20 cellular contexts compared by ENCODE assay signal in genomic region chr4:52869656-52870055, GRCh38. TPM values are rescaled to one million over a fixed set of nuclear protein-coding genes. Genes with fewer than 3 reads are reported as not detected.
A peak's percentile ranks its signal among the peaks of the same experiment; 100 is the strongest.
DNase-seq lines count a peak whose midpoint lies in the region; ATAC-seq, FAIRE-seq and TF ChIP-seq lines count a peak whose summit lies in the region.
"Had no signal": no experiment of that assay in that cellular context is flagged by ENCODE, and none has a peak within 500 bp of the region (broad histone marks: within the 10 kb centered on the region; RNA-seq: fewer than 3 reads in every experiment).

No MANE protein-coding gene starts in this region.

- no peak overlapping the region for H3K23ac ChIP-seq in H1 (ENCODE audit: insufficient read length)

- H3K36me3 ChIP-seq in left ventricle myocardium inferior: no peaks in the 10 kb centered on the region
- H3K36me3 ChIP-seq in H1 (ENCODE audit: control insufficient read depth in 2 of 4, insufficient read depth in 4 of 4, low read length in 3 of 4): peaks cover 11 to 32% (median 21%) of the 10 kb centered on the region in 4 experiments
- H3K36me3 ChIP-seq in gastrocnemius medialis: no peaks in the 10 kb centered on the region
- H3K36me3 ChIP-seq: left lung, pancreas had no signal

- no peak overlapping the region for H2BK15ac ChIP-seq in H1 (ENCODE audit: low read length)

- H3K79me1 ChIP-seq in H1 (ENCODE audit: low read depth, low read length): peaks cover 4% of the 10 kb centered on the region; the same call in 1 of the 2 replicates

- 0 out of 2 replicates have a peak overlapping the region, but pooled peaks have one; percentile 85 for H2AK5ac ChIP-seq in H1 (ENCODE audit: low read depth, low read length)

- H3K4me2 ChIP-seq in H1 (ENCODE audit: insufficient read depth in 1 of 2, low read depth in 2 of 2, low read length in 2 of 2): no peak overlapping the region
- H3K4me2 ChIP-seq: BLaER1 treated with 17β-estradiol and CSF1 and Interleukin-3, amounts not matched to agents 10 nM and 100 nM had no signal

- H3K56ac ChIP-seq in H1 (replicated peaks; ENCODE audit: insufficient read length, low read depth, low read length): no peak overlapping the region

- DNase-seq in left ventricle myocardium inferior (no peak), Right ventricle myocardium superior (no peak), H1 (ENCODE audit: low read depth in 1 of 2, low spot score in 2 of 2) (no peak), gastrocnemius medialis (no peak), NCI-H446 (lab: John Stamatoyannopoulos, UW) (no peak)
- DNase-seq in stimulated activated CD8-positive, alpha-beta memory T cell treated with anti-CD3 and anti-CD28 coated beads, Interleukin-4, amount 100 ng/mL, for 48 hours: no peak
- DNase-seq: activated B cell treated with CpG ODN at 0.5 μM for 24 hours; activated CD4-positive, alpha-beta T cell treated with anti-CD3 and anti-CD28 coated beads, Interleukin-2, amount 50 U/mL, for 48 hours; activated CD8-positive, alpha-beta memory T cell treated with anti-CD3 and anti-CD28 coated beads, Interleukin-2, amount 50 U/mL, for 48 hours; activated naive CD8-positive, alpha-beta T cell treated with anti-CD3 and anti-CD28 coated beads for 36 hours; HCEC 1CT; immature natural killer cell; MV-4-11; NCI-H748 treated with DMSO at 0.1 percent for 48 hours; pancreas; SW 1271 had no signal

- no peak overlapping the region for H3K9ac ChIP-seq in H1 (replicated peaks in 1 of 4; ENCODE audit: extremely low read depth in 1 of 4, low read depth in 3 of 4, low read length in 3 of 4)
- H3K9ac ChIP-seq: BLaER1 treated with 17β-estradiol and CSF1 and Interleukin-3, amounts not matched to agents 10 nM and 100 nM had no signal

- in situ Hi-C loops in gastrocnemius medialis (cut with MboI; ENCODE audit: low sequenced_read_pairs in 4 of 4): loop anchor here in 1 of 4 donors (25.0 kb wide), 1 partner anchor 518 kb away; the partner anchor contains the start of gene FIP1L1

- intact Hi-C loops in left ventricle myocardium inferior (cut with micrococcal nuclease): loop anchor here (10.0 kb wide), 1 partner anchor 145 kb away; no protein-coding TSS in a partner anchor
- intact Hi-C loops in Right ventricle myocardium superior (cut with DNase I): loop anchor here (10.0 kb wide), 1 partner anchor 85 kb away; no protein-coding TSS in a partner anchor
- intact Hi-C loops in gastrocnemius medialis (cut with DNase I; ENCODE audit: low total_unique reads): no loop called here

- no peak overlapping the region for H2AFZ ChIP-seq in H1 (ENCODE audit: low read length)

- ATAC-seq in Right ventricle myocardium superior (ENCODE audit: poor library complexity) (no peak), gastrocnemius medialis (no peak), HG03045 (IDR thresholded peaks at IDR 0.05; ENCODE audit: unreplicated experiment) (no peak)

- H3K23me2 ChIP-seq in H1 (ENCODE audit: low read depth, low read length): no peaks in the 10 kb centered on the region

- no peak overlapping the region for H3K14ac ChIP-seq in H1 (ENCODE audit: insufficient read length)

- POLR2A ChIA-PET in H1 (lab: Charles Lee; ENCODE audit: partially characterized antibody): interaction anchor here (0.6 to 2.5 kb wide), 9 partner anchors 13 to 177 kb away, joined by 3 to 14 read pairs (median 4); no protein-coding TSS in a partner anchor

- 0 out of 2 replicates have a peak overlapping the region, but pooled peaks have one; percentile 41 for H3K18ac ChIP-seq in H1 (ENCODE audit: extremely low read depth, low read length)

- H4K5ac ChIP-seq in H1 (ENCODE audit: insufficient read length, low read depth, low read length): no peak overlapping the region

- no peak overlapping the region for H2BK20ac ChIP-seq in H1 (ENCODE audit: low read length)

- H3K4me3 ChIP-seq in left ventricle myocardium inferior (peak overlapping the region; percentile 7), H1 (ENCODE audit: extremely low read depth in 1 of 4, insufficient read depth in 2 of 4, low read depth in 3 of 4, low read length in 4 of 4) (no peak overlapping the region), gastrocnemius medialis (peak overlapping the region in 3 of 4 donors; percentile 17 to 23 (median 21))
- H3K4me3 ChIP-seq: BLaER1 treated with 17β-estradiol and CSF1 and Interleukin-3, amounts not matched to agents 10 nM and 100 nM; left lung; pancreas had no signal

- no peak overlapping the region for H4K8ac ChIP-seq in H1 (ENCODE audit: extremely low read depth, insufficient read depth, low read length)

- 100% methylated on average over 1 of the region's 1 CpG; no CpG with 5 or more reads in 1 of the 2 experiments for WGBS in H1 (ENCODE audit: extremely low coverage in 1 of 2, insufficient coverage in 1 of 2, insufficient read length in 1 of 2, insufficient replicate concordance in 2 of 2, low coverage in 1 of 2, low lambda C conversion rate in 2 of 2, missing lambda C conversion rate in 1 of 2), 2 experiments

- FAIRE-seq in H1 (lab: Jason Lieb, UNC): no peak
- FAIRE-seq: GM12891, pancreas had no signal

- TF ChIP-seq CTCF in left ventricle myocardium inferior (IDR thresholded peaks at IDR 0.05; ENCODE audit: borderline replicate concordance) (no peak), H1 (IDR thresholded peaks at IDR 0.05; ENCODE audit: control extremely low read depth in 1 of 3, insufficient read depth in 1 of 3, low read depth in 1 of 3, low read length in 3 of 3) (no peak), gastrocnemius medialis (IDR thresholded peaks at IDR 0.05 in 4 of 5, conservative IDR thresholded peaks at IDR 0.05 in 1 of 5) (no peak)

- H2BK12ac ChIP-seq in H1 (ENCODE audit: low read depth, low read length): no peak overlapping the region

- no peak overlapping the region for H2BK5ac ChIP-seq in H1 (ENCODE audit: low read depth, low read length)

- H3K27ac ChIP-seq in left ventricle myocardium inferior (replicated peaks) (peak overlapping the region; percentile 65), H1 (ENCODE audit: low read depth, low read length) (no peak overlapping the region), gastrocnemius medialis (peak overlapping the region in 2 of 4 donors; percentile 42 to 44)
- H3K27ac ChIP-seq: BLaER1 treated with 17β-estradiol and CSF1 and Interleukin-3, amounts not matched to agents 10 nM and 100 nM; left lung; pancreas had no signal

- H3K4ac ChIP-seq in H1 (replicated peaks; ENCODE audit: insufficient read length, low read depth, low read length): no peak overlapping the region

- no peak for TF ChIP-seq RAD21 in H1 (IDR thresholded peaks at IDR 0.05 in 1 of 2, conservative IDR thresholded peaks at IDR 0.05 in 1 of 2; ENCODE audit: low read depth in 2 of 2, low read length in 2 of 2)

- no peak for TF ChIP-seq EP300 in H1 (IDR thresholded peaks at IDR 0.05; ENCODE audit: borderline replicate concordance in 1 of 2, low read depth in 2 of 2, low read length in 2 of 2)

- CTCF ChIA-PET in H1 (lab: Charles Lee; ENCODE audit: partially characterized antibody): interaction anchor here (0.8 to 1.1 kb wide), 3 partner anchors 8 to 324 kb away, joined by 3 to 4 read pairs (median 3); no protein-coding TSS in a partner anchor

- H2BK120ac ChIP-seq in H1 (replicated peaks; ENCODE audit: low read depth, low read length): no peak overlapping the region

- H3K79me2 ChIP-seq in H1 (ENCODE audit: control insufficient read depth in 1 of 2, insufficient read depth in 2 of 2, low read length in 2 of 2): peaks cover 0 to 7% of the 10 kb centered on the region in 2 experiments; a peak in 2 of 4 replicates

- peaks cover 10 to 13% of the 10 kb centered on the region in 2 experiments for H4K20me1 ChIP-seq in H1 (replicated peaks in 1 of 2; ENCODE audit: control insufficient read depth in 1 of 2, insufficient read depth in 2 of 2, low read length in 2 of 2)
- H4K20me1 ChIP-seq: BLaER1 treated with 17β-estradiol and CSF1 and Interleukin-3, amounts not matched to agents 10 nM and 100 nM had no signal

- TF ChIP-seq POLR2A in H1 (IDR thresholded peaks at IDR 0.05; ENCODE audit: control extremely low read depth in 1 of 2, low read depth in 2 of 2, low read length in 2 of 2) (no peak), gastrocnemius medialis (IDR thresholded peaks at IDR 0.05) (no peak)

- no peak overlapping the region for H4K91ac ChIP-seq in H1 (replicated peaks; ENCODE audit: insufficient read length, low read length)

- no peaks in the 10 kb centered on the region for H3K9me3 ChIP-seq in left ventricle myocardium inferior (replicated peaks)
- H3K9me3 ChIP-seq in H1 (ENCODE audit: insufficient read depth in 2 of 2, low read depth in 1 of 2, low read length in 1 of 2): no peaks in the 10 kb centered on the region
- no peaks in the 10 kb centered on the region for H3K9me3 ChIP-seq in gastrocnemius medialis
- H3K9me3 ChIP-seq: BLaER1 treated with 17β-estradiol and CSF1 and Interleukin-3, amounts not matched to agents 10 nM and 100 nM; left lung; pancreas had no signal

- H3K27me3 ChIP-seq in left ventricle myocardium inferior (ENCODE audit: low read depth) (no peaks in the 10 kb centered on the region), H1 (replicated peaks in 1 of 4; ENCODE audit: control insufficient read depth in 3 of 4, extremely low read depth in 1 of 4, insufficient read depth in 3 of 4, low read length in 3 of 4) (no peaks in the 10 kb centered on the region; a peak in 2 of 7 replicates), gastrocnemius medialis (no peaks in the 10 kb centered on the region)
- H3K27me3 ChIP-seq: BLaER1 treated with 17β-estradiol and CSF1 and Interleukin-3, amounts not matched to agents 10 nM and 100 nM; left lung; pancreas had no signal

- H3K4me1 ChIP-seq in left ventricle myocardium inferior (peaks cover 80% of the 10 kb centered on the region), H1 (replicated peaks in 1 of 4; ENCODE audit: control insufficient read depth in 3 of 4, insufficient read depth in 4 of 4, low read length in 3 of 4) (peaks cover 8 to 24% (median 19%) of the 10 kb centered on the region in 4 experiments), gastrocnemius medialis (peaks cover 20 to 26% of the 10 kb centered on the region in 2 donors)
- H3K4me1 ChIP-seq: BLaER1 treated with 17β-estradiol and CSF1 and Interleukin-3, amounts not matched to agents 10 nM and 100 nM; pancreas had no signal

TF ChIP-seq in H1, 55 proteins besides CTCF, POLR2A, EP300 and RAD21 (continues in another document):
- TF ChIP-seq POLR2AphosphoS5 (IDR thresholded peaks at IDR 0.05; ENCODE audit: low read depth, low read length): no peak
- TF ChIP-seq JUND (IDR thresholded peaks at IDR 0.05; ENCODE audit: low read length): no peak

RNA-seq across cellular contexts. Expression of gene RASL11B, which starts 7.5 kb away (rescaled TPM):
- total RNA-seq in left ventricle myocardium inferior (8.7 TPM), Right ventricle myocardium superior (5.4 TPM), gastrocnemius medialis (under 1 TPM in 1 of 4 donors, not detected in 3; 0.18 TPM)
- total RNA-seq in H1 (2021; fragmentation: NEBNext Ultra II Directional; extraction: Animal tissue kit (Norgen Biotek cat#: 25700)): 71.4 and 75.5 TPM in 2 replicates
- 43.4 and 49.8 TPM in 2 replicates for polyA plus RNA-seq in H1 (2011; rRNA removed)
- polyA plus RNA-seq in H1 (2011; cell fraction: cytosol; rRNA removed): 56.0 TPM
- polyA plus RNA-seq in H1 (2011; cell fraction: nucleus; rRNA removed): 36.6 TPM
- 38.7 to 54.6 TPM (median 48.5 TPM) in 4 replicates for polyA plus RNA-seq in H1 (2012, experiment 1 of 2)
- 63.2 TPM for polyA plus RNA-seq in H1 (2012, experiment 2 of 2)
- 69.8 TPM for polyA plus RNA-seq in H1 (2013, experiment 1 of 2)
- polyA plus RNA-seq in H1 (2013, experiment 2 of 2): 72.4 TPM
- polyA minus RNA-seq in H1 (2011; rRNA and poly(A)+ RNA removed): 63.6 and 88.9 TPM in 2 replicates
- 42.1 TPM for polyA minus RNA-seq in H1 (2011; cell fraction: cytosol; rRNA and poly(A)+ RNA removed)
- polyA minus RNA-seq in H1 (2011; cell fraction: nucleus; rRNA and poly(A)+ RNA removed): 63.3 TPM
- total RNA-seq: activated B cell treated with CpG ODN at 0.5 μM for 24 hours had no signal

Comparison
In these comparisons a context has a peak if more than half of its experiments do, and no peak if none do; other contexts are left out.
1. H3K4me3 ChIP-seq: peak in left ventricle myocardium inferior (single experiment) and gastrocnemius medialis (3 of 4); none in H1 (0 of 4).